ENCODE assay signal across 7 cellular contexts in the genomic region with DNA sequence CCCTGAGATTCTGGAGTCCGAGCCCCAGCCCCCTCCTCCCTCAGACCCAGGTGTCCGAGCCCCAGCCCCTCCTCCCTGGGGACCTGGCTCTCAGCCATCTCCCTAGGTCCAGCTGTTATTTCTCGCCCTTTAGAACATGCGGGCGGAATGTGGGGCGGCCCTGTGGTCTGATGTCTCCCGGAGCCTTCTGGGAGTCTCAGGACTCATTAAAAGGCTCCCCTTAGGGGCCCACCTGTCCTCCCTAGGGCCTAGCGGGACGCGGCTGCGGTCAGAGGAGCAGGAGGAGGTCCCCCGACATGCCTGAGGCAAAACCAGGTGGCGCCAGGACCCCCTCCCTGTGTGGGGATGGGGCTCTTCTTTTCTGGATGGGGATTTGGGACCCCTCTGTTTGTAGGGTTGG. TPM values are rescaled to one million over a fixed set of nuclear protein-coding genes. Genes with fewer than 3 reads are reported as not detected.
DNase-seq lines count a peak whose midpoint lies in the region; ATAC-seq and TF ChIP-seq lines count a peak whose summit lies in the region.

A gene (plus strand): TSS at position 235 of the 400 bp plus-strand sequence. CDS start 62 bp downstream, at position 297.

- DNase-seq in H7 (peak; percentile 77), Panc1 (ENCODE audit: low read depth, low spot score) (no peak), fibroblast of the aortic adventitia (ENCODE audit: low read depth) (no peak), skeletal muscle cell (ENCODE audit: low read depth) (no peak), NCI-H2029 (lab: John Stamatoyannopoulos, UW) (no peak)

- H3K9me3 ChIP-seq in Panc1 (ENCODE audit: control insufficient read depth, insufficient read depth, low read depth, low read length), result no peaks in the 10 kb centered on the region

- peaks cover 22% of the 10 kb centered on the region for H3K27me3 ChIP-seq in H7 (ENCODE audit: control insufficient read depth, insufficient read depth, low read length)
- no peaks in the 10 kb centered on the region for H3K27me3 ChIP-seq in Panc1 (ENCODE audit: control insufficient read depth, insufficient read depth, low read length)

- CTCF ChIA-PET in Panc1 (lab: Charles Lee), result no interaction called here

- H3K4me3 ChIP-seq in H7 (ENCODE audit: insufficient read depth, low read depth, low read length) (peak within 1 kb of the TSS; percentile 73), Panc1 (ENCODE audit: low read depth in 2 of 2, low read length in 2 of 2) (peak within 1 kb of the TSS; percentile 41 to 64), fibroblast of the aortic adventitia (ENCODE audit: low read depth, low read length) (peak within 1 kb of the TSS; percentile 69), skeletal muscle cell (ENCODE audit: low read depth, low read length) (peak within 1 kb of the TSS; percentile 52)

- POLR2A ChIA-PET in Panc1 (lab: Charles Lee), result no interaction called here

- in situ Hi-C loops in Panc1 (cut with HindIII; ENCODE audit: low pct_unique_long_range_greater_than_20kb, low sequenced_read_pairs), result no loop called here

- BruUV-seq in Panc1 (replicated peaks; lab: Mats Ljungman, UMichigan), result no TSS peak

- TF ChIP-seq CTCF in Panc1 (IDR thresholded peaks at IDR 0.05) (no peak), fibroblast of the aortic adventitia (IDR thresholded peaks at IDR 0.05; ENCODE audit: insufficient read depth, low read length) (no peak)

- intact Hi-C loops in Panc1 (cut with micrococcal nuclease; ENCODE audit: unreplicated experiment), result no loop called here

- ATAC-seq in Panc1, result no peak
- no peak for ATAC-seq in GM19463 (IDR thresholded peaks at IDR 0.05; ENCODE audit: unreplicated experiment)
- no peak for ATAC-seq in esophagus mucosa

- H3K36me3 ChIP-seq in H7 (replicated peaks; ENCODE audit: control insufficient read depth, insufficient read depth, low read length), result no peaks in the 10 kb centered on the region
- H3K36me3 ChIP-seq in Panc1 (ENCODE audit: control insufficient read depth, insufficient read depth, low read length), result no peaks in the 10 kb centered on the region

- no peak within 1 kb of the TSS for H3K27ac ChIP-seq in Panc1 (ENCODE audit: low read length)

- no peaks in the 10 kb centered on the region for H3K4me1 ChIP-seq in Panc1 (ENCODE audit: control insufficient read depth, insufficient read depth, low read length)

RNA-seq across cellular contexts. Expression of the gene that starts here (rescaled TPM):
- 0.24 and 0.55 TPM in 2 replicates for total RNA-seq in H7 (2014; rRNA removed; shearing (Covaris generic))
- total RNA-seq in Panc1 (2021; ENCODE audit: unreplicated experiment), result 0.18 TPM
- not detected for polyA plus RNA-seq in Panc1 (2012; ENCODE audit: insufficient read length)
- total RNA-seq in fibroblast of the aortic adventitia (ENCODE audit: low replicate concordance), result not detected in 2 replicates
- total RNA-seq in esophagus mucosa, result 0.08 TPM

Comparison
In these comparisons a context has a peak if more than half of its experiments do, and no peak if none do; other contexts are left out.
1. Peak in DNase-seq and H3K4me3 ChIP-seq in H7; RNA of the gene not detected or under 1 TPM.